In genomic region chr13:46603165-46603603, GRCh38 we compare ENCODE assay signal across 7 cellular contexts. TPM values are rescaled to one million over a fixed set of nuclear protein-coding genes. Genes with fewer than 3 reads are reported as not detected.
DNase-seq lines count a peak whose midpoint lies in the region; ATAC-seq and TF ChIP-seq lines count a peak whose summit lies in the region.

No MANE protein-coding gene starts in this region.

- peak; percentile 17; the same call in 1 of the 2 replicates for TF ChIP-seq CTCF in GM12875 (IDR thresholded peaks at IDR 0.05; ENCODE audit: borderline replicate concordance, insufficient read depth, low read depth, low read length)

- peak; percentile 48 for DNase-seq in NAMALWA (ENCODE audit: low spot score)
- DNase-seq in renal cortical epithelial cell (ENCODE audit: low read depth) = peak; percentile 59
- DNase-seq in NCI-H1092 (lab: John Stamatoyannopoulos, UW) = no peak
- DNase-seq in NCI-H1436 (lab: John Stamatoyannopoulos, UW) = no peak
- DNase-seq in KG1 (lab: John Stamatoyannopoulos, UW) = no peak

- H3K4me3 ChIP-seq in GM12875 (ENCODE audit: low read depth, low read length) = no peak overlapping the region

- ATAC-seq in esophagus mucosa = peak; percentile 17

RNA-seq across cellular contexts. Expression of gene LRCH1, which starts 50.2 kb away (rescaled TPM):
- total RNA-seq in esophagus mucosa = 7.0 TPM
- total RNA-seq in renal cortical epithelial cell = 14.4 and 22.0 TPM in 2 replicates

Comparison
In these comparisons a context has a peak if more than half of its experiments do, and no peak if none do; other contexts are left out.
1. DNase-seq: peak in NAMALWA (single experiment) and renal cortical epithelial cell (single experiment); none in NCI-H1092 (single experiment), NCI-H1436 (single experiment) and KG1 (single experiment).